10 cellular contexts compared by ENCODE assay signal in genomic region chr22:39405346-39406085, GRCh38. TPM values are rescaled to one million over a fixed set of nuclear protein-coding genes. Genes with fewer than 3 reads are reported as not detected.
DNase-seq lines count a peak whose midpoint lies in the region; ATAC-seq and TF ChIP-seq lines count a peak whose summit lies in the region.
"Had no signal": no experiment of that assay in that cellular context is flagged by ENCODE, and none has a peak within 500 bp of the region (broad histone marks: within the 10 kb centered on the region; RNA-seq: fewer than 3 reads in every experiment).

No MANE protein-coding gene starts in this region.

- H3K27ac Mint-ChIP-seq in glutamatergic neuron (ENCODE audit: unreplicated experiment) = no peak overlapping the region

- H3K4me1 Mint-ChIP-seq in glutamatergic neuron (ENCODE audit: low read depth, unreplicated experiment) = peaks cover 8% of the 10 kb centered on the region

- peak; percentile 18 to 21 for DNase-seq in activated CD4-positive, alpha-beta T cell treated with anti-CD3 and anti-CD28 coated beads, Interleukin-2, amount 50 U/mL, for 48 hours
- DNase-seq in putamen (ENCODE audit: low spot score) = peak; percentile 89
- DNase-seq in GM13976 (ENCODE audit: low spot score) = no peak
- no peak for DNase-seq in glutamatergic neuron
- no peak for DNase-seq in HuH-7.5 (ENCODE audit: low spot score)
- DNase-seq: NCI-H526 treated with DMSO at 0.1 percent for 48 hours had no signal

- no peaks in the 10 kb centered on the region for H3K27me3 ChIP-seq in ACC112 (ENCODE audit: insufficient read depth, low read length)
- H3K27me3 ChIP-seq in gastroesophageal sphincter = no peaks in the 10 kb centered on the region

- no peak for TF ChIP-seq EP300 in gastroesophageal sphincter (IDR thresholded peaks at IDR 0.05)

- H2AFZ ChIP-seq in ACC112 (ENCODE audit: low read length, unreplicated experiment) = peak overlapping the region; percentile 3

- H3K36me3 ChIP-seq in ACC112 (ENCODE audit: insufficient read depth, low read length) (no peaks in the 10 kb centered on the region), gastroesophageal sphincter (peaks cover 0 to 14% of the 10 kb centered on the region in 2 donors)

- peak overlapping the region; percentile 45; the same call in 1 of the 2 replicates for H3K27ac ChIP-seq in ACC112 (ENCODE audit: low read depth, low read length)
- peak overlapping the region in 3 of 4 donors; percentile 32 to 63 (median 54) for H3K27ac ChIP-seq in gastroesophageal sphincter
- H3K27ac ChIP-seq: HL-60 had no signal

- ATAC-seq in gastroesophageal sphincter = peak; percentile 71
- ATAC-seq in HG02852 (IDR thresholded peaks at IDR 0.05; ENCODE audit: unreplicated experiment) = no peak

- in situ Hi-C loops in GM13976 (cut with MboI; ENCODE audit: low sequenced_read_pairs, unreplicated experiment) = no loop called here

- no peaks in the 10 kb centered on the region for H3K9me3 ChIP-seq in gastroesophageal sphincter

- 23 to 25% methylated on average over 12 to 22 of the region's 28 CpGs for WGBS in gastroesophageal sphincter (ENCODE audit: low coverage in 1 of 2), 2 donors

- peak in 1 of 4 experiments; percentile 28 for TF ChIP-seq CTCF in gastroesophageal sphincter (IDR thresholded peaks at IDR 0.05)
- TF ChIP-seq CTCF in GM13976 (IDR thresholded peaks at IDR 0.05; ENCODE audit: borderline replicate concordance, control extremely low read depth, extremely low read depth, insufficient read depth, missing control alignments) = no peak
- TF ChIP-seq CTCF in glutamatergic neuron (IDR thresholded peaks at IDR 0.05; ENCODE audit: partially characterized antibody, unreplicated experiment) = no peak

- H3K4me1 ChIP-seq in ACC112 (ENCODE audit: control insufficient read depth, insufficient read depth, low read length, unreplicated experiment) (peaks cover 13% of the 10 kb centered on the region), gastroesophageal sphincter (peaks cover 2 to 76% (median 18%) of the 10 kb centered on the region in 3 donors)

- peaks cover 4% of the 10 kb centered on the region for H3K9me3 Mint-ChIP-seq in glutamatergic neuron (ENCODE audit: unreplicated experiment)

- H3K79me2 ChIP-seq in ACC112 (ENCODE audit: control insufficient read depth, insufficient read depth, low read length, unreplicated experiment) = peaks cover 9% of the 10 kb centered on the region

- no peak for TF ChIP-seq POLR2A in gastroesophageal sphincter (IDR thresholded peaks at IDR 0.05)

- H3K4me3 ChIP-seq in ACC112 (ENCODE audit: low read depth, low read length) (peak overlapping the region; percentile 61), gastroesophageal sphincter (peak overlapping the region in 1 of 2 donors; percentile 30)

- H3K4me3 Mint-ChIP-seq in glutamatergic neuron (ENCODE audit: unreplicated experiment) = no peak overlapping the region

- H3K27me3 Mint-ChIP-seq in glutamatergic neuron (ENCODE audit: unreplicated experiment) = peaks cover 2% of the 10 kb centered on the region

- H3K36me3 Mint-ChIP-seq in glutamatergic neuron (ENCODE audit: unreplicated experiment) = no peaks in the 10 kb centered on the region

RNA-seq across cellular contexts. Expression of gene TAB1, which starts 5.9 kb away (rescaled TPM):
- total RNA-seq in gastroesophageal sphincter (10 to 100 TPM; 20.6 to 29.0 (median 23.8) TPM), glutamatergic neuron (ENCODE audit: unreplicated experiment) (27.5 TPM)

RNA-seq across cellular contexts. Expression of gene MGAT3, which starts 51.3 kb away (rescaled TPM):
- total RNA-seq in gastroesophageal sphincter (1 to 10 TPM; 2.6 to 3.9 (median 2.9) TPM), glutamatergic neuron (ENCODE audit: unreplicated experiment) (12.8 TPM)

RNA-seq across cellular contexts. Expression of gene SYNGR1, which starts 55.7 kb away (rescaled TPM):
- total RNA-seq in gastroesophageal sphincter = 10 to 100 TPM; 13.3 to 34.2 (median 20.1) TPM
- total RNA-seq in glutamatergic neuron (ENCODE audit: unreplicated experiment) = 49.5 TPM

Comparison
In these comparisons a context has a peak if more than half of its experiments do, and no peak if none do; other contexts are left out.
1. DNase-seq: peak in activated CD4-positive, alpha-beta T cell treated with anti-CD3 and anti-CD28 coated beads, Interleukin-2, amount 50 U/mL, for 48 hours (2 of 2) and putamen (single experiment); none in GM13976 (single experiment), glutamatergic neuron (single experiment) and HuH-7.5 (single experiment).